ENCODE assay signal across 12 cellular contexts in genomic region chr4:156293657-156294297, GRCh38.
DNase-seq lines count a peak whose midpoint lies in the region; ATAC-seq, FAIRE-seq and TF ChIP-seq lines count a peak whose summit lies in the region.
"Had no signal": no experiment of that assay in that cellular context is flagged by ENCODE, and none has a peak within 500 bp of the region (broad histone marks: within the 10 kb centered on the region; RNA-seq: fewer than 3 reads in every experiment).

No MANE protein-coding gene starts in this region.

- H3K4ac ChIP-seq in IMR-90 (ENCODE audit: low read depth, low read length) = peak overlapping the region; percentile 59; the same call in 1 of the 2 replicates

- H3K9me1 ChIP-seq in IMR-90 (ENCODE audit: insufficient read depth, low read length) (no peaks in the 10 kb centered on the region), keratinocyte (ENCODE audit: control insufficient read depth, extremely low read depth, insufficient read depth, low read length) (no peaks in the 10 kb centered on the region)

- H2AK5ac ChIP-seq in IMR-90 (ENCODE audit: low read depth, low read length) = no peak overlapping the region

- no peak overlapping the region for H3K14ac ChIP-seq in IMR-90 (replicated peaks; ENCODE audit: low read depth, low read length)

- no peak for TF ChIP-seq CTCF in AG10803 (conservative IDR thresholded peaks at IDR 0.05; ENCODE audit: low read length)
- no peak for TF ChIP-seq CTCF in IMR-90 (conservative IDR thresholded peaks at IDR 0.05; ENCODE audit: low read depth, low read length)
- TF ChIP-seq CTCF in keratinocyte (optimal IDR thresholded peaks at IDR 0.05 in 1 of 3, IDR thresholded peaks at IDR 0.05 in 1 of 3, conservative IDR thresholded peaks at IDR 0.05 in 1 of 3; ENCODE audit: extremely low read depth in 1 of 3, insufficient read depth in 2 of 3, low read length in 3 of 3) = no peak

- H2BK15ac ChIP-seq in IMR-90 (ENCODE audit: low read depth, low read length) = no peak overlapping the region

- WGBS in IMR-90 (ENCODE audit: extremely low coverage in 2 of 2, insufficient read length in 1 of 2), 2 experiments = no CpG with 5 or more reads among the region's 1 CpG

- H4K8ac ChIP-seq in IMR-90 (ENCODE audit: low read depth in 2 of 2, low read length in 2 of 2) = peak overlapping the region in 1 of 2 experiments; percentile 26; a peak in 1 of 4 replicates

- no peaks in the 10 kb centered on the region for H3K36me3 ChIP-seq in IMR-90 (ENCODE audit: control insufficient read depth, insufficient read depth, low read length)
- no peaks in the 10 kb centered on the region for H3K36me3 ChIP-seq in adipocyte (ENCODE audit: control insufficient read depth, insufficient read depth, low read length, severe bottlenecking)
- H3K36me3 ChIP-seq in keratinocyte (ENCODE audit: control insufficient read depth in 2 of 2, extremely low read depth in 1 of 2, insufficient read depth in 2 of 2, low read length in 2 of 2) = no peaks in the 10 kb centered on the region
- H3K36me3 ChIP-seq: MG63 had no signal

- no peak overlapping the region for H3K27ac Mint-ChIP-seq in activated CD4-positive, alpha-beta memory T cell treated with anti-CD3 and anti-CD28 coated beads for 36 hours
- H3K27ac Mint-ChIP-seq: activated CD8-positive, alpha-beta memory T cell treated with anti-CD3 and anti-CD28 coated beads, Interleukin-2, amount 10 ng/mL, durations not matched to agents 7 days and 5 days had no signal

- no peaks in the 10 kb centered on the region for H3K27me3 Mint-ChIP-seq in activated CD4-positive, alpha-beta memory T cell treated with anti-CD3 and anti-CD28 coated beads for 36 hours
- H3K27me3 Mint-ChIP-seq: activated CD8-positive, alpha-beta memory T cell treated with anti-CD3 and anti-CD28 coated beads, Interleukin-2, amount 10 ng/mL, durations not matched to agents 7 days and 5 days had no signal

- H4K5ac ChIP-seq in IMR-90 (ENCODE audit: low read depth, low read length) = no peak overlapping the region

- intact Hi-C loops in IMR-90 (cut with micrococcal nuclease) = loop anchor here (1.0 to 10.0 kb wide), 6 partner anchors 85 to 751 kb away; partner anchors contain the start of gene PDGFC
- intact Hi-C loops in activated CD4-positive, alpha-beta memory T cell treated with anti-CD3 and anti-CD28 coated beads for 36 hours (cut with micrococcal nuclease) = no loop called here

- ATAC-seq in IMR-90 (ENCODE audit: low read depth) (peak; percentile 50), HG02840 (IDR thresholded peaks at IDR 0.05; ENCODE audit: low FRiP score, unreplicated experiment) (no peak)
- ATAC-seq: activated CD8-positive, alpha-beta memory T cell treated with anti-CD3 and anti-CD28 coated beads, Interleukin-2, amount 10 ng/mL, durations not matched to agents 7 days and 5 days had no signal

- no peak overlapping the region for H3K4me3 Mint-ChIP-seq in activated CD4-positive, alpha-beta memory T cell treated with anti-CD3 and anti-CD28 coated beads for 36 hours
- H3K4me3 Mint-ChIP-seq: activated CD8-positive, alpha-beta memory T cell treated with anti-CD3 and anti-CD28 coated beads, Interleukin-2, amount 10 ng/mL, durations not matched to agents 7 days and 5 days had no signal

- POLR2A ChIA-PET in IMR-90 (lab: Charles Lee; ENCODE audit: unreplicated experiment) = no interaction called here
- POLR2A ChIA-PET in activated CD4-positive, alpha-beta memory T cell treated with anti-CD3 and anti-CD28 coated beads for 36 hours (lab: Charles Lee) = no interaction called here

- TF ChIP-seq RAD21 in IMR-90 (IDR thresholded peaks at IDR 0.05; ENCODE audit: low read length) = no peak

- H3K23ac ChIP-seq in IMR-90 (ENCODE audit: low read depth, low read length) = no peak overlapping the region

- H3K4me2 ChIP-seq in IMR-90 (ENCODE audit: low read depth, low read length) = peak overlapping the region; percentile 34; the same call in 1 of the 2 replicates
- H3K4me2 ChIP-seq in keratinocyte (ENCODE audit: control insufficient read depth, extremely low read depth, insufficient read depth, low read depth, low read length) = peak overlapping the region; percentile 30

- H4K20me1 ChIP-seq in IMR-90 (ENCODE audit: insufficient read depth, low read length) = no peaks in the 10 kb centered on the region
- no peaks in the 10 kb centered on the region for H4K20me1 ChIP-seq in keratinocyte (ENCODE audit: control insufficient read depth, extremely low read depth, insufficient read depth, low read length)

- in situ Hi-C loops in IMR-90 (cut with MboI; ENCODE audit: low sequenced_read_pairs) = no loop called here

- H3K4me1 ChIP-seq in IMR-90 (ENCODE audit: control insufficient read depth, insufficient read depth, low read length) (peaks cover 4% of the 10 kb centered on the region; the same call in 1 of the 2 replicates), adipocyte (ENCODE audit: control insufficient read depth, insufficient read depth, low read length) (peaks cover 18% of the 10 kb centered on the region), keratinocyte (ENCODE audit: control insufficient read depth, extremely low read depth, insufficient read depth, low read length) (peaks cover 9% of the 10 kb centered on the region)

- no TSS peak for BruUV-seq in IMR-90 (replicated peaks; lab: Mats Ljungman, UMichigan)

- H3K79me2 ChIP-seq in keratinocyte (ENCODE audit: control insufficient read depth, insufficient read depth, low read length) = no peaks in the 10 kb centered on the region

- peak overlapping the region; percentile 43; the same call in 1 of the 2 replicates for H4K91ac ChIP-seq in IMR-90 (ENCODE audit: insufficient read depth, low read depth, low read length)

- no peaks in the 10 kb centered on the region for H3K36me3 Mint-ChIP-seq in activated CD4-positive, alpha-beta memory T cell treated with anti-CD3 and anti-CD28 coated beads for 36 hours
- H3K36me3 Mint-ChIP-seq: activated CD8-positive, alpha-beta memory T cell treated with anti-CD3 and anti-CD28 coated beads, Interleukin-2, amount 10 ng/mL, durations not matched to agents 7 days and 5 days had no signal

- H2AK9ac ChIP-seq in IMR-90 (replicated peaks; ENCODE audit: low read depth, low read length, poor library complexity) = no peak overlapping the region

- H3K18ac ChIP-seq in IMR-90 (ENCODE audit: low read depth, low read length) = peak overlapping the region; percentile 9; the same call in 1 of the 2 replicates

- H3K4me3 ChIP-seq in AG10803 (ENCODE audit: low read length) (no peak overlapping the region), IMR-90 (ENCODE audit: insufficient read depth, low read depth, low read length) (no peak overlapping the region), adipocyte (ENCODE audit: low read length) (no peak overlapping the region), keratinocyte (ENCODE audit: control insufficient read depth in 2 of 3, extremely low read depth in 1 of 3, insufficient read depth in 2 of 3, low read depth in 1 of 3, low read length in 3 of 3) (no peak overlapping the region)
- H3K4me3 ChIP-seq: MG63 had no signal

- peaks cover 2% of the 10 kb centered on the region for H3K9me3 Mint-ChIP-seq in activated CD4-positive, alpha-beta memory T cell treated with anti-CD3 and anti-CD28 coated beads for 36 hours

- TF ChIP-seq POLR2A in IMR-90 (IDR thresholded peaks at IDR 0.05; ENCODE audit: low read depth, low read length) = no peak

- peak overlapping the region; percentile 56 for H2BK120ac ChIP-seq in IMR-90 (ENCODE audit: low read depth, low read length)

- H3K9me3 ChIP-seq in IMR-90 (ENCODE audit: control insufficient read depth, insufficient read depth, low read length) (no peaks in the 10 kb centered on the region), adipocyte (ENCODE audit: control insufficient read depth, low read length) (no peaks in the 10 kb centered on the region), keratinocyte (ENCODE audit: control insufficient read depth, low read depth, low read length) (no peaks in the 10 kb centered on the region)
- H3K9me3 ChIP-seq: MG63 had no signal

- H3K4me1 Mint-ChIP-seq in activated CD4-positive, alpha-beta memory T cell treated with anti-CD3 and anti-CD28 coated beads for 36 hours (ENCODE audit: low read depth) = no peaks in the 10 kb centered on the region
- H3K4me1 Mint-ChIP-seq: activated CD8-positive, alpha-beta memory T cell treated with anti-CD3 and anti-CD28 coated beads, Interleukin-2, amount 10 ng/mL, durations not matched to agents 7 days and 5 days had no signal

- dilution Hi-C loops in IMR-90 (cut with HindIII; ENCODE audit: low sequenced_read_pairs, unreplicated experiment) = no loop called here
- dilution Hi-C loops in keratinocyte (cut with MboI; ENCODE audit: extremely low pct_ligation_motif_present, low sequenced_read_pairs) = no loop called here

- H3K56ac ChIP-seq in IMR-90 (ENCODE audit: extremely low read depth, insufficient read depth, low read length) = no peak overlapping the region

- H3K79me1 ChIP-seq in IMR-90 (ENCODE audit: low read depth in 1 of 2, low read length in 2 of 2) = no peaks in the 10 kb centered on the region

- DNase-seq in AG10803 (ENCODE audit: low read depth) (peak; percentile 59), IMR-90 (peak; percentile 93), adipocyte (ENCODE audit: low read depth) (peak; percentile 78), keratinocyte (ENCODE audit: low read depth, low spot score) (peak; percentile 11), NCI-H2029 (lab: John Stamatoyannopoulos, UW) (no peak)
- no peak for DNase-seq in stimulated activated CD4-positive, alpha-beta T cell treated with anti-CD3 and anti-CD28 coated beads, Interleukin-2, amount 100 ng/mL, for 24 hours
- no peak for DNase-seq in activated CD4-positive, alpha-beta memory T cell treated with anti-CD3 and anti-CD28 coated beads for 36 hours
- DNase-seq: activated CD8-positive, alpha-beta memory T cell treated with anti-CD3 and anti-CD28 coated beads, Interleukin-2, amount 10 ng/mL, durations not matched to agents 7 days and 5 days; cerebellar nuclear complex; DND-41; MG63 had no signal

- H3K9ac ChIP-seq in IMR-90 (ENCODE audit: low read depth, low read length) (no peak overlapping the region), adipocyte (ENCODE audit: low read length) (no peak overlapping the region), keratinocyte (ENCODE audit: control insufficient read depth, extremely low read depth, insufficient read depth, low read length) (no peak overlapping the region)

- H2BK5ac ChIP-seq in IMR-90 (ENCODE audit: low read depth, low read length, poor library complexity, severe bottlenecking) = peak overlapping the region; percentile 64

- no peak overlapping the region for H2AFZ ChIP-seq in IMR-90 (replicated peaks; ENCODE audit: low read length, poor library complexity)
- no peak overlapping the region for H2AFZ ChIP-seq in keratinocyte (ENCODE audit: control insufficient read depth, low read length)

- peak overlapping the region; percentile 36; the same call in 1 of the 2 replicates for H2BK20ac ChIP-seq in IMR-90 (ENCODE audit: low read depth, low read length)

- FAIRE-seq in keratinocyte (lab: Jason Lieb, UNC) = peak; percentile 64

- peak overlapping the region; percentile 34; the same call in 1 of the 2 replicates for H3K27ac ChIP-seq in IMR-90 (ENCODE audit: insufficient read depth, low read length)
- no peak overlapping the region for H3K27ac ChIP-seq in keratinocyte (ENCODE audit: control insufficient read depth, insufficient read depth, low read length)

- no peaks in the 10 kb centered on the region for H3K27me3 ChIP-seq in IMR-90 (ENCODE audit: control insufficient read depth, insufficient read depth, low read length)
- no peaks in the 10 kb centered on the region for H3K27me3 ChIP-seq in adipocyte (replicated peaks; ENCODE audit: control insufficient read depth, insufficient read depth, low read length)
- H3K27me3 ChIP-seq in keratinocyte (ENCODE audit: control insufficient read depth, extremely low read depth, insufficient read depth, low read length) = no peaks in the 10 kb centered on the region
- H3K27me3 ChIP-seq: MG63 had no signal

- CTCF ChIA-PET in IMR-90 (lab: Yijun Ruan, JAX) = interaction anchor here (0.6 to 1.5 kb wide), 4 partner anchors 19 to 182 kb away, joined by 3 to 12 read pairs (median 4); no protein-coding TSS in a partner anchor
- CTCF ChIA-PET in activated CD4-positive, alpha-beta memory T cell treated with anti-CD3 and anti-CD28 coated beads for 36 hours (lab: Charles Lee) = no interaction called here

Comparison
In these comparisons a context has a peak if more than half of its experiments do, and no peak if none do; other contexts are left out.
1. DNase-seq: peak in AG10803 (single experiment), IMR-90 (single experiment), adipocyte (single experiment) and keratinocyte (single experiment); none in stimulated activated CD4-positive, alpha-beta T cell treated with anti-CD3 and anti-CD28 coated beads, Interleukin-2, amount 100 ng/mL, for 24 hours (0 of 2), activated CD4-positive, alpha-beta memory T cell treated with anti-CD3 and anti-CD28 coated beads for 36 hours (single experiment) and NCI-H2029 (single experiment).